ENCODE assay signal across 8 cellular contexts in the genomic region with DNA sequence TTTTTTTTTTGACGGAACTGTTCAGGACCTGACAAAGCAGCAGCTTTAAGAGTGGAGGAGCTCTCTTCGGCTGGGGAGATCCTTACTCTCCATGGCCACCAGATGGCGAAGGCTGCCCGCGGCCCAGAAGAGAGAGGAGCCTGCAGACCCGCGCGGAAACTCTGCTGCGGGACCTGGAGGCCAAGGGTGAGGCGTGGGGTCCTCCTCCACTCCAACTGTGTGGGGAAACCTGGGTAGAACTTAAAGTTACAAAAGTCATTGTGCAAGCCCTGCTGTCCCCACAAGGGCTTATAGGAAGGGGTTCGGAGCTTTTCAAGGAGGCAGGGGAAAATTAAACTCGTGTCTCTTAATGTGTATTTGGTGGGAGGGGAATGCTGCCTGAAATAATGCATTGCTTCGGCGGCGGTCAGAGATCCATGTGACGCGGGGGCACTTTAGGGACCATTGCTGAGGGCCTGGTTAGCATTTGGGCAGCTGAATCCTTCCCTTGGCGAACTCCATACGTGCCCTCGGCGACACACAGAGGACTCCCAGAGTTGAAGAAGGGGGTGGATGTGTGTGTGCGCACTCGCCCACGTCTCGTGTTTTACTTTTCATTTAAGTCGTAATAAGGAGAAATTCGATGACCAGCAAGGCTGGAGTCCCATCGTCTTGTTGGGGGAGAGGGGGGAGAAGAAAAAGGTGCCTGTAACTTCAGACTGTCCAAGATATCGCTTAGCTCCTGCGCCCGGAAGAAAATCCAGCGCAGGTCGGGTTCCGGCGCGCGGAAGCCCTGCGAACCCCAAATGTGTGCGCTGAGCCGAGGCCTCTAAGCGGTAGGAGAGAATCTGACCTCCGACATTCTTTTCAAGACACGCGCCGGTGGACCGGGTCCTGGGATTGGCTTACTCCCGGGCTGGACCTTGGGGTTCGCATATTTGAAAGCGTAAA. TPM values are rescaled to one million over a fixed set of nuclear protein-coding genes. Genes with fewer than 3 reads are reported as not detected.
DNase-seq lines count a peak whose midpoint lies in the region; ATAC-seq, FAIRE-seq and TF ChIP-seq lines count a peak whose summit lies in the region.

No MANE protein-coding gene starts in this region.

- H3K27ac Mint-ChIP-seq in activated naive CD4-positive, alpha-beta T cell treated with anti-CD3 and anti-CD28 coated beads, Interleukin-2, amount 50 U/mL, for 72 hours: peak overlapping the region; percentile 12 to 28

- H3K4me3 ChIP-seq in SK-N-MC (peak overlapping the region; percentile 81), pancreas (peak overlapping the region; percentile 22 to 60 (median 41)), transverse colon (peak overlapping the region; percentile 24 to 70 (median 34))

- DNase-seq in ELF-1 (ENCODE audit: low read depth, low spot score) (peak; percentile 89), KBM-7 (peak; percentile 77), SK-N-MC (ENCODE audit: low read depth, low spot score) (no peak), head of caudate nucleus (peak; percentile 61 to 89 (median 79)), pancreas (peak; percentile 65 to 87 (median 75)), transverse colon (peak; percentile 77)
- DNase-seq in activated naive CD4-positive, alpha-beta T cell treated with anti-CD3 and anti-CD28 coated beads, Interleukin-2, amount 50 U/mL, for 72 hours (ENCODE audit: low spot score in 2 of 2): peak; percentile 74 to 76

- TF ChIP-seq CTCF in pancreas (IDR thresholded peaks at IDR 0.05): peak; percentile 42 to 75 (median 64)
- peak; percentile 62 to 78 (median 75) for TF ChIP-seq CTCF in transverse colon (IDR thresholded peaks at IDR 0.05)

- H3K9me3 Mint-ChIP-seq in activated naive CD4-positive, alpha-beta T cell treated with anti-CD3 and anti-CD28 coated beads, Interleukin-2, amount 50 U/mL, for 72 hours: no peaks in the 10 kb centered on the region

- in situ Hi-C loops in KBM-7 (cut with MboI; ENCODE audit: low pct_unique_long_range_greater_than_20kb, low sequenced_read_pairs): loop anchor here (25.0 kb wide), 1 partner anchor 600 kb away; no protein-coding TSS in a partner anchor
- in situ Hi-C loops in transverse colon (cut with MboI; ENCODE audit: low pct_ligation_motif_present in 1 of 4, low pct_unique_long_range_greater_than_20kb in 1 of 4, low sequenced_read_pairs in 3 of 4): loop anchor here (5.0 to 25.0 kb wide), 3 partner anchors 600 to 622 kb away; no protein-coding TSS in a partner anchor

- H3K9ac ChIP-seq in SK-N-MC (ENCODE audit: insufficient read length): peak overlapping the region; percentile 29

- H3K27me3 ChIP-seq in pancreas (peaks cover 0 to 16% (median 8%) of the 10 kb centered on the region in 4 donors), transverse colon (peaks cover 84% of the 10 kb centered on the region)

- intact Hi-C loops in head of caudate nucleus (cut with DNase I) (loop anchor here (5.0 kb wide), 1 partner anchor 615 kb away; no protein-coding TSS in a partner anchor), pancreas (cut with DNase I) (loop anchor here in 2 of 3 donors (5.0 to 10.0 kb wide), 2 partner anchors 172 to 615 kb away; no protein-coding TSS in a partner anchor), transverse colon (cut with DNase I; ENCODE audit: low total_unique reads) (loop anchor here (2.0 kb wide), 1 partner anchor 616 kb away; no protein-coding TSS in a partner anchor)

- H3K36me3 ChIP-seq in SK-N-MC (ENCODE audit: insufficient read depth, low read length) (no peaks in the 10 kb centered on the region), pancreas (no peaks in the 10 kb centered on the region), transverse colon (no peaks in the 10 kb centered on the region)

- H3K27ac ChIP-seq in SK-N-MC: no peak overlapping the region
- H3K27ac ChIP-seq in pancreas: no peak overlapping the region
- peak overlapping the region in 1 of 4 donors; percentile 17 for H3K27ac ChIP-seq in transverse colon

- no peak for TF ChIP-seq EP300 in transverse colon (IDR thresholded peaks at IDR 0.05; ENCODE audit: low read depth)

- peaks cover 9 to 27% of the 10 kb centered on the region in 2 donors for H3K36me3 Mint-ChIP-seq in activated naive CD4-positive, alpha-beta T cell treated with anti-CD3 and anti-CD28 coated beads, Interleukin-2, amount 50 U/mL, for 72 hours

- no peak for TF ChIP-seq POLR2A in transverse colon (IDR thresholded peaks at IDR 0.05)

- no peaks in the 10 kb centered on the region for H3K9me3 ChIP-seq in SK-N-MC (ENCODE audit: low read depth, low read length)
- no peaks in the 10 kb centered on the region for H3K9me3 ChIP-seq in pancreas
- H3K9me3 ChIP-seq in transverse colon: no peaks in the 10 kb centered on the region

- ATAC-seq in GM21737 (IDR thresholded peaks at IDR 0.05; ENCODE audit: unreplicated experiment) (peak; percentile 94), pancreas (peak; percentile 92 to 97 (median 96))
- peak; percentile 94 to 96 for ATAC-seq in activated naive CD4-positive, alpha-beta T cell treated with anti-CD3 and anti-CD28 coated beads, Interleukin-2, amount 50 U/mL, for 72 hours

- FAIRE-seq in pancreas (lab: Jason Lieb, UNC): no peak

- WGBS in pancreas, 2 donors: 1% methylated on average over 49 of the region's 49 CpGs
- 0% methylated on average over 13 to 49 of the region's 49 CpGs for WGBS in transverse colon (ENCODE audit: low coverage in 1 of 2), 2 donors

- H3K4me1 ChIP-seq in pancreas (peaks cover 0 to 14% (median 0%) of the 10 kb centered on the region in 3 donors), transverse colon (peaks cover 16 to 38% (median 29%) of the 10 kb centered on the region in 4 donors)

RNA-seq across cellular contexts. Expression of a gene that starts 9.7 kb away (rescaled TPM):
- total RNA-seq in activated naive CD4-positive, alpha-beta T cell treated with anti-CD3 and anti-CD28 coated beads, Interleukin-2, amount 50 U/mL, for 72 hours: 1 to 10 TPM in 1 of 2 donors, under 1 TPM in 1; 0.29 to 1.7 TPM
- total RNA-seq in pancreas: under 1 TPM; 0.09 to 0.41 (median 0.29) TPM
- polyA plus RNA-seq in pancreas: under 1 TPM; 0.05 to 0.08 TPM
- under 1 TPM in 3 of 4 donors, not detected in 1; 0.27 to 0.37 (median 0.32) TPM for total RNA-seq in transverse colon
